ENCODE assay signal across 8 cellular contexts in the genomic region with DNA sequence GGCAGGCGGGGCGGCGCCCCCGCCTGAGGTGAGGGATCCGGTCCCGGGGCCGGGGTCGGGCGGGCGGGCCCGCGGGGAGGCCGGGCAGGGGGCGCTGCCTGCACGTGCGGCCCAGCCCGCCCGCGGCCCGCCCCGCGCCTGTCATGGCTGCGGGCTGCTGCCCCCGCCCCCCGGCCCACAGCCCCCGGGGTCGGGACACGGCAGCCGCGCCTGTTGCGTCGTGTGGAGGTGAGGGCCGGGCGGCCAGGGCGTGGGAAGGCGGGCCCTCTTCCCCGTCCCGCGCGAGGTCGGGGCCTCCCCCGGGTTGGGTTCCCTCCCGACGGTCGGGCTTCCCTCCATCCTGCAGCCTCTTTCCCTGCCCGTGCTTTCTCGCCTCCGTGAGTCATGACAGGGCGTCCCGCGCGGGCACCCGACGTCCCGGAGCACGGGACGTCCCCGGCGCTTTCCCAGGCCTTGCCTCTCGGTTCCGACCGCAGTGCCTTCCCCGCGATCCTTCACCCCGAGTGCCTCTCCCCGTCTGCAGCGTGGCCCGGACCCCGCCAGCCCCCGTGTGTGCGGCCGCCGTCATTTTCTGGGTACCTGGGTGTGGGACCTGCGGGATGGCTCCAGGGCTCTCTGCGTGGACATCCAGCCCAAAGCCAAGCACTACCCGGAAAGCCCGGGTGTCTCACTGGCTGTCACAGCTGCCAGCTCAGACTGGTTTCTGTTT.
DNase-seq lines count a peak whose midpoint lies in the region; ATAC-seq, FAIRE-seq and TF ChIP-seq lines count a peak whose summit lies in the region.

No MANE protein-coding gene starts in this region.

- no peaks in the 10 kb centered on the region for H4K20me1 ChIP-seq in SU-DHL-6 (ENCODE audit: low read depth, low read length)

- DNase-seq in GM12891 (ENCODE audit: insufficient read length, low spot score) (peak; percentile 60), heart right ventricle (peak; percentile 53 to 65), pons (ENCODE audit: low spot score) (peak; percentile 39), tibial nerve (ENCODE audit: low spot score in 2 of 2) (peak; percentile 39 to 40)
- DNase-seq in activated naive CD8-positive, alpha-beta T cell treated with anti-CD3 and anti-CD28 coated beads, Interleukin-2, amount 50 U/mL, for 24 hours = peak; percentile 67

- no peaks in the 10 kb centered on the region for H3K9me3 ChIP-seq in SU-DHL-6 (ENCODE audit: insufficient read depth, low read length)
- H3K9me3 ChIP-seq in heart right ventricle = no peaks in the 10 kb centered on the region
- no peaks in the 10 kb centered on the region for H3K9me3 ChIP-seq in tibial nerve

- peak; percentile 19; the same call in 1 of the 2 replicates for TF ChIP-seq POLR2A in GM12891 (IDR thresholded peaks at IDR 0.05; ENCODE audit: low read depth, low read length)
- no peak for TF ChIP-seq POLR2A in tibial nerve (IDR thresholded peaks at IDR 0.05)

- H3K27ac ChIP-seq in SU-DHL-6 (ENCODE audit: low read depth, low read length) (peak overlapping the region; percentile 48; the same call in 1 of the 2 replicates), heart right ventricle (peak overlapping the region; percentile 89 to 99 (median 96)), tibial nerve (peak overlapping the region; percentile 89 to 95 (median 92))

- H2AFZ ChIP-seq in SU-DHL-6 (ENCODE audit: low read depth, low read length, severe bottlenecking) = peak overlapping the region; percentile 38

- TF ChIP-seq CTCF in SU-DHL-6 (IDR thresholded peaks at IDR 0.05; ENCODE audit: insufficient read depth, low read length, poor library complexity, severe bottlenecking) (no peak), heart right ventricle (IDR thresholded peaks at IDR 0.05) (no peak), tibial nerve (IDR thresholded peaks at IDR 0.05) (no peak)

- FAIRE-seq in GM12891 (lab: Jason Lieb, UNC) = peak; percentile 45

- WGBS in heart right ventricle, 2 donors = 0 to 1% methylated on average over 40 to 76 of the region's 77 CpGs
- 0% methylated on average over 31 to 40 of the region's 77 CpGs for WGBS in tibial nerve, 2 donors

- H3K9me3 Mint-ChIP-seq in activated naive CD8-positive, alpha-beta T cell treated with anti-CD3 and anti-CD28 coated beads, Interleukin-2, amount 50 U/mL, for 24 hours = no peaks in the 10 kb centered on the region

- peak overlapping the region; percentile 79 for H3K4me3 Mint-ChIP-seq in activated naive CD8-positive, alpha-beta T cell treated with anti-CD3 and anti-CD28 coated beads, Interleukin-2, amount 50 U/mL, for 24 hours

- H3K9me2 ChIP-seq in SU-DHL-6 (replicated peaks; ENCODE audit: insufficient read depth, low read length) = no peaks in the 10 kb centered on the region

- no peaks in the 10 kb centered on the region for H3K27me3 ChIP-seq in SU-DHL-6 (ENCODE audit: low read length)
- H3K27me3 ChIP-seq in heart right ventricle = no peaks in the 10 kb centered on the region
- no peaks in the 10 kb centered on the region for H3K27me3 ChIP-seq in tibial nerve

- H3K4me3 ChIP-seq in SU-DHL-6 (ENCODE audit: insufficient read depth, low read length, poor library complexity, severe bottlenecking) (peak overlapping the region; percentile 87), heart right ventricle (peak overlapping the region; percentile 43 to 94 (median 82)), tibial nerve (peak overlapping the region; percentile 75 to 97 (median 88))

- peak in 1 of 2 donors; percentile 56 for TF ChIP-seq EP300 in tibial nerve (IDR thresholded peaks at IDR 0.05)

- H3F3A ChIP-seq in SU-DHL-6 (ENCODE audit: insufficient read depth) = peaks cover 26% of the 10 kb centered on the region

- peaks cover 1% of the 10 kb centered on the region for H3K36me3 Mint-ChIP-seq in activated naive CD8-positive, alpha-beta T cell treated with anti-CD3 and anti-CD28 coated beads, Interleukin-2, amount 50 U/mL, for 24 hours (ENCODE audit: low read depth)

- intact Hi-C loops in heart right ventricle (cut with DNase I) = loop anchor here in 9 of 10 donors (1.0 to 10.0 kb wide), 12 partner anchors 33 to 151 kb away; partner anchors contain the start of genes CHD9 (in 3 of the 9) and CHD9NB (in 2 of the 9)

- H3K4me1 ChIP-seq in heart right ventricle (peaks cover 0 to 65% (median 36%) of the 10 kb centered on the region in 9 donors), tibial nerve (peaks cover 0 to 55% (median 5%) of the 10 kb centered on the region in 4 donors)

- H3K9ac ChIP-seq in SU-DHL-6 (ENCODE audit: low read length) = peak overlapping the region; percentile 87

- peaks cover 35% of the 10 kb centered on the region; the same call in 1 of the 2 replicates for H3K79me2 ChIP-seq in SU-DHL-6 (ENCODE audit: insufficient read depth, low read length)

- H3K36me3 ChIP-seq in SU-DHL-6 (ENCODE audit: low read length) (no peaks in the 10 kb centered on the region), heart right ventricle (peaks cover 0 to 5% (median 0%) of the 10 kb centered on the region in 9 donors), tibial nerve (no peaks in the 10 kb centered on the region)

- peak overlapping the region; percentile 77 for H3K27ac Mint-ChIP-seq in activated naive CD8-positive, alpha-beta T cell treated with anti-CD3 and anti-CD28 coated beads, Interleukin-2, amount 50 U/mL, for 24 hours

- ATAC-seq in HG02943 (IDR thresholded peaks at IDR 0.05; ENCODE audit: low read depth, unreplicated experiment) (peak; percentile 10), heart right ventricle (peak in 6 of 8 donors; percentile 1 to 32 (median 11)), GM21576 (IDR thresholded peaks at IDR 0.05; ENCODE audit: unreplicated experiment) (no peak)
- peak; percentile 27 for ATAC-seq in activated naive CD8-positive, alpha-beta T cell treated with anti-CD3 and anti-CD28 coated beads, Interleukin-2, amount 50 U/mL, for 24 hours

- no peaks in the 10 kb centered on the region for H3K27me3 Mint-ChIP-seq in activated naive CD8-positive, alpha-beta T cell treated with anti-CD3 and anti-CD28 coated beads, Interleukin-2, amount 50 U/mL, for 24 hours

- peak overlapping the region; percentile 86 for H3K4me2 ChIP-seq in SU-DHL-6 (ENCODE audit: low read depth, low read length, poor library complexity, severe bottlenecking)

- peaks cover 14% of the 10 kb centered on the region for H3K4me1 Mint-ChIP-seq in activated naive CD8-positive, alpha-beta T cell treated with anti-CD3 and anti-CD28 coated beads, Interleukin-2, amount 50 U/mL, for 24 hours

TF ChIP-seq in GM12891, 5 proteins besides CTCF, POLR2A, EP300 and RAD21:
- no peak for TF ChIP-seq TAF1 (IDR thresholded peaks at IDR 0.05; ENCODE audit: low read depth, low read length)
- peak; percentile 23; the same call in 1 of the 2 replicates for TF ChIP-seq POLR2AphosphoS5 (IDR thresholded peaks at IDR 0.05; ENCODE audit: low read depth, low read length)
TF ChIP-seq in GM12891: peak in this region for 1.
